19 cellular contexts compared by ENCODE assay signal in the genomic region with DNA sequence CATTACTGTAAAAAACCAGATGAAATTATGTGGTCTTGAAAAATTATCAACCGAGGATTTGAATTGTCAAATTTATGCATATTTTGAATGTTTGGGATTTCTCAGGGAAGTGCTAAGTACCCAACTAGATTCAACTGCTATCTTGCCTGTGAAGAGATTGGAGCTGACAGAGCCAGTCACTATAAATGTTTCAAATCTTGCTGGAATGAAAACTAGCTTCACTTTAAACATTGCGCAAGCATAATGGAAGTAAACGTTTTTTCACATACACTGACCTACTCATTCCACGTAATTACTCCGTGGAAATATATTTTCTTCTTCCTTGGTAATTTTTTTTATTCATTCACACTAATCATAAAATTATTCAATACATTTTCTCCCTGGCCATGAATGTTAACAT.
"Had no signal": no experiment of that assay in that cellular context is flagged by ENCODE, and none has a peak within 500 bp of the region (broad histone marks: within the 10 kb centered on the region; RNA-seq: fewer than 3 reads in every experiment).

No MANE protein-coding gene starts in this region.

- H3K27ac ChIP-seq: adrenal gland, body of pancreas, lower lobe of right lung, psoas muscle, stomach, thoracic aorta, WERI-Rb-1 had no signal

- DNase-seq: activated CD4-positive, alpha-beta T cell treated with anti-CD3 and anti-CD28 coated beads for 4 hours; activated naive CD4-positive, alpha-beta T cell treated with anti-CD3 and anti-CD28 coated beads, Interleukin-2, amount 10 ng/mL, durations not matched to agents 7 days and 5 days; adrenal gland; body of pancreas; dermis blood vessel endothelial cell; erythroblast; glutamatergic neuron; left cardiac atrium; lower lobe of right lung; natural killer cell; occipital lobe; psoas muscle; stimulated activated CD4-positive, alpha-beta T cell treated with anti-CD3 and anti-CD28 coated beads, Interleukin-15, amount 100 ng/mL, for 24 hours; stimulated activated CD4-positive, alpha-beta T cell treated with anti-CD3 and anti-CD28 coated beads, Interleukin-4, amount 100 ng/mL, for 24 hours; stomach; T-helper 9 cell; WERI-Rb-1 had no signal

- H3K9me3 ChIP-seq: adrenal gland, body of pancreas, lower lobe of right lung, psoas muscle, stomach, thoracic aorta had no signal

- H3K27me3 ChIP-seq: adrenal gland, body of pancreas, stomach had no signal

- H3K36me3 ChIP-seq: adrenal gland, lower lobe of right lung, stomach, thoracic aorta, WERI-Rb-1 had no signal

- ATAC-seq: activated T-helper 17 cell treated with anti-CD3 and anti-CD28 coated beads, Interleukin-2, amount 50 U/mL, for 72 hours; body of pancreas; lower lobe of right lung; natural killer cell; psoas muscle had no signal

- H3K4me3 ChIP-seq: adrenal gland, body of pancreas, lower lobe of right lung, psoas muscle, stomach, thoracic aorta had no signal

- H3K4me1 ChIP-seq: body of pancreas had no signal
